12 cellular contexts compared by ENCODE assay signal in genomic region chr1:39957299-39958020, GRCh38. TPM values are rescaled to one million over a fixed set of nuclear protein-coding genes. Genes with fewer than 3 reads are reported as not detected.
A peak's percentile ranks its signal among the peaks of the same experiment; 100 is the strongest.
DNase-seq lines count a peak whose midpoint lies in the region; ATAC-seq, FAIRE-seq and TF ChIP-seq lines count a peak whose summit lies in the region.
"Had no signal": no experiment of that assay in that cellular context is flagged by ENCODE, and none has a peak within 500 bp of the region (broad histone marks: within the 10 kb centered on the region; RNA-seq: fewer than 3 reads in every experiment).

No MANE protein-coding gene starts in this region.

- SMC1A ChIA-PET in GM12878 (lab: Charles Lee; ENCODE audit: uncharacterized antibody, unreplicated experiment), result interaction anchor here (1.1 to 8.1 kb wide), 7 partner anchors 13 to 74 kb away, joined by 4 to 64 read pairs (median 8); no protein-coding TSS in a partner anchor

- no peaks in the 10 kb centered on the region for H4K20me1 ChIP-seq in GM12878 (ENCODE audit: control insufficient read depth, insufficient read depth)

- intact Hi-C loops in GM12878 (cut with micrococcal nuclease; ENCODE audit: unreplicated experiment) (no loop called here), posterior vena cava (cut with DNase I) (no loop called here)

- no peak for TF ChIP-seq EP300 in GM12878 (IDR thresholded peaks at IDR 0.05; ENCODE audit: borderline replicate concordance in 1 of 2, control insufficient read depth in 1 of 2, low read depth in 2 of 2, low read length in 2 of 2)

- TF ChIP-seq CTCF in GM12878 (IDR thresholded peaks at IDR 0.05 in 2 of 3, conservative IDR thresholded peaks at IDR 0.05 in 1 of 3; ENCODE audit: control insufficient read depth in 2 of 3, extremely low read depth in 1 of 3, insufficient read depth in 1 of 3, low read depth in 3 of 3, low read length in 3 of 3), result no peak

- 98% methylated on average over 3 of the region's 3 CpGs for WGBS in GM12878 (ENCODE audit: insufficient coverage, insufficient replicate concordance, low lambda C conversion rate, missing lambda C conversion rate)

- H3K4me1 Mint-ChIP-seq in IgD-negative memory B cell, result peaks cover 30 to 44% (median 34%) of the 10 kb centered on the region in 3 donors
- peaks cover 43% of the 10 kb centered on the region for H3K4me1 Mint-ChIP-seq in memory B cell

- H3K9me3 Mint-ChIP-seq in IgD-negative memory B cell (no peaks in the 10 kb centered on the region), memory B cell (no peaks in the 10 kb centered on the region)

- no peak for FAIRE-seq in GM12878 (lab: Jason Lieb, UNC)

- in situ Hi-C loops in GM12878 (cut with MboI), result no loop called here

- no peak overlapping the region for H2AFZ ChIP-seq in GM12878 (ENCODE audit: control insufficient read depth, low read depth, low read length)

- H3K9me3 ChIP-seq in GM12878 (replicated peaks; ENCODE audit: control insufficient read depth, insufficient read depth, low read length), result no peaks in the 10 kb centered on the region
- H3K9me3 ChIP-seq: left ventricle myocardium inferior had no signal

- POLR2A ChIA-PET in GM12878 (lab: Charles Lee), result interaction anchor here (0.7 to 2.8 kb wide), 4 partner anchors 14 to 83 kb away, joined by 3 to 16 read pairs (median 5); partner anchors contain the start of gene CAP1

- no peak for TF ChIP-seq RAD21 in GM12878 (IDR thresholded peaks at IDR 0.05; ENCODE audit: insufficient read depth, low read depth, low read length)

- peaks cover 25% of the 10 kb centered on the region for H3K4me1 ChIP-seq in GM12878 (ENCODE audit: control insufficient read depth, insufficient read depth, low read length)

- H3K36me3 Mint-ChIP-seq in IgD-negative memory B cell, result no peaks in the 10 kb centered on the region
- H3K36me3 Mint-ChIP-seq in memory B cell, result no peaks in the 10 kb centered on the region

- no peak for TF ChIP-seq POLR2A in GM12878 (IDR thresholded peaks at IDR 0.05; ENCODE audit: low read depth, low read length)

- no peak overlapping the region for H3K27ac ChIP-seq in GM12878 (ENCODE audit: control insufficient read depth, insufficient read depth)
- H3K27ac ChIP-seq: left ventricle myocardium inferior had no signal

- DNase-seq in Ammon's horn (ENCODE audit: low spot score) (peak; percentile 76), GM12878 (ENCODE audit: low read depth, low spot score) (no peak), memory B cell (ENCODE audit: low spot score in 2 of 2) (no peak), posterior vena cava (ENCODE audit: low spot score) (no peak), A172 (ENCODE audit: low spot score) (no peak)
- DNase-seq in stimulated activated CD4-positive, alpha-beta T cell treated with anti-CD3 and anti-CD28 coated beads, Interleukin-4, amount 100 ng/mL, for 4 hours, result no peak
- DNase-seq in stimulated activated naive CD4-positive, alpha-beta T cell treated with Interleukin-2 at 50 U/mL for 16 hours (lab: John Stamatoyannopoulos, UW), result no peak
- DNase-seq: Kasumi-1; left ventricle myocardium inferior; NCI-H82; stimulated activated CD4-positive, alpha-beta T cell treated with anti-CD3 and anti-CD28 coated beads, Interleukin-12 subunit alpha, Interleukin-12 subunit beta, amount 100 ng/mL, for 4 hours had no signal

- CTCF ChIA-PET in GM12878 (lab: Yijun Ruan, JAX), result interaction anchor here (0.5 to 7.5 kb wide), 9 partner anchors 15 to 140 kb away, joined by 3 to 53 read pairs (median 10); partner anchors contain the start of gene MYCL

- peaks cover 3 to 8% of the 10 kb centered on the region in 2 experiments; a peak in 3 of 4 replicates for H3K36me3 ChIP-seq in GM12878 (ENCODE audit: control insufficient read depth in 2 of 2, insufficient read depth in 2 of 2, low read length in 1 of 2)
- H3K36me3 ChIP-seq: left ventricle myocardium inferior had no signal

- peak overlapping the region; percentile 42; the same call in 1 of the 2 replicates for H3K4me3 ChIP-seq in GM12878
- H3K4me3 ChIP-seq: left ventricle myocardium inferior had no signal

- no peaks in the 10 kb centered on the region for H3K27me3 ChIP-seq in GM12878 (replicated peaks in 1 of 2; ENCODE audit: control insufficient read depth in 2 of 2, insufficient read depth in 2 of 2, low read length in 1 of 2)

- peaks cover 33% of the 10 kb centered on the region for H3K79me2 ChIP-seq in GM12878 (ENCODE audit: control insufficient read depth, insufficient read depth, low read length)

- no peak overlapping the region for H3K9ac ChIP-seq in GM12878 (ENCODE audit: control insufficient read depth, insufficient read depth, low read length)

- TSS peak; percentile 52 for BruUV-seq in GM12878 (replicated peaks; lab: Mats Ljungman, UMichigan)

- peak overlapping the region; percentile 9 for H3K4me2 ChIP-seq in GM12878 (ENCODE audit: control insufficient read depth, insufficient read depth)

- no peak for ATAC-seq in GM12878
- no peak for ATAC-seq in memory B cell (ENCODE audit: low read depth)

- no peaks in the 10 kb centered on the region for H3K27me3 Mint-ChIP-seq in IgD-negative memory B cell
- no peaks in the 10 kb centered on the region for H3K27me3 Mint-ChIP-seq in memory B cell

- RAD21 ChIA-PET in GM12878 (lab: Charles Lee; ENCODE audit: unreplicated experiment), result interaction anchor here (0.9 to 7.4 kb wide), 7 partner anchors 14 to 75 kb away, joined by 3 to 39 read pairs (median 4); no protein-coding TSS in a partner anchor

- H3K4me3 Mint-ChIP-seq in IgD-negative memory B cell (peak overlapping the region in 3 of 4 donors; percentile 74 to 95 (median 79)), memory B cell (peak overlapping the region; percentile 28)

- H3K27ac Mint-ChIP-seq in IgD-negative memory B cell, result peak overlapping the region in 2 of 3 donors; percentile 5 to 36
- no peak overlapping the region for H3K27ac Mint-ChIP-seq in memory B cell

TF ChIP-seq in GM12878, 131 proteins besides CTCF, POLR2A, EP300 and RAD21 (continues in another document):
- TF ChIP-seq SMC3 (IDR thresholded peaks at IDR 0.05; ENCODE audit: borderline replicate concordance, low read length) (no peak), MYC (IDR thresholded peaks at IDR 0.05; ENCODE audit: insufficient read depth, insufficient read length, insufficient replicate concordance, low read length, severe bottlenecking) (no peak), POLR2AphosphoS5 (IDR thresholded peaks at IDR 0.05; ENCODE audit: low read length) (no peak), YY1 (IDR thresholded peaks at IDR 0.05; ENCODE audit: low read depth, low read length) (no peak), USF1 (IDR thresholded peaks at IDR 0.05; ENCODE audit: borderline replicate concordance, extremely low read length, insufficient read depth, low read depth, low read length) (no peak), NR2C2 (IDR thresholded peaks at IDR 0.05; ENCODE audit: borderline replicate concordance, control insufficient read depth, insufficient read length, low read depth) (no peak), NR2C1 (IDR thresholded peaks at IDR 0.05) (no peak), CHD1 (IDR thresholded peaks at IDR 0.05; ENCODE audit: low read depth, low read length) (no peak)

RNA-seq across cellular contexts. Expression of gene MFSD2A, which starts 2.5 kb away (rescaled TPM):
- polyA plus RNA-seq in IgD-negative memory B cell, result 1.5 TPM
- 36.5 and 40.1 TPM in 2 replicates for total RNA-seq in GM12878 (2013; cell fraction: nucleolus; rRNA removed)
- 30.1 and 34.0 TPM in 2 replicates for total RNA-seq in GM12878 (2014; rRNA removed)
- 13.3 and 14.0 TPM in 2 replicates for total RNA-seq in GM12878 (2014; rRNA removed; fragmentation: Illumina TruSeq; extraction: Trizol)
- total RNA-seq in GM12878 (2021), result 23.1 and 23.4 TPM in 2 replicates
- polyA plus RNA-seq in GM12878 (2011; ENCODE audit: low read depth), result 4.5 TPM
- polyA plus RNA-seq in GM12878 (2011; rRNA removed), result 6.5 and 11.0 TPM in 2 replicates
- 14.0 and 15.4 TPM in 2 replicates for polyA plus RNA-seq in GM12878 (2011; cell fraction: cytosol; rRNA removed)
- 54.2 and 55.9 TPM in 2 replicates for polyA plus RNA-seq in GM12878 (2011; cell fraction: nucleus; rRNA removed)
- polyA plus RNA-seq in GM12878 (2012), result 7.7 and 9.9 TPM in 2 replicates
- polyA plus RNA-seq in GM12878 (2014; fragmentation: Illumina TruSeq; extraction: Trizol), result 19.5 and 21.6 TPM in 2 replicates
- polyA plus RNA-seq in GM12878 (2014; fragmentation: Nextera tagmentation; extraction: Ambion mirVana), result 1 to 10 TPM in 1 of 2 experiments, under 1 TPM in 1; 0.84 to 1.9 TPM
- polyA plus RNA-seq in GM12878 (2014; rRNA removed), result 21.7 and 21.9 TPM in 2 replicates
- polyA plus RNA-seq in GM12878 (2016; fragmentation: Nextera tagmentation; extraction: Ambion mirVana), result 10 to 100 TPM; 14.3 to 16.1 TPM
- 15.6 and 23.0 TPM in 2 replicates for polyA minus RNA-seq in GM12878 (2011; rRNA and poly(A)+ RNA removed)
- 6.1 and 6.7 TPM in 2 replicates for polyA minus RNA-seq in GM12878 (2011; cell fraction: cytosol; rRNA and poly(A)+ RNA removed)
- 15.2 and 30.2 TPM in 2 replicates for polyA minus RNA-seq in GM12878 (2011; cell fraction: nucleus; rRNA and poly(A)+ RNA removed)
- total RNA-seq in posterior vena cava, result 1 to 10 TPM in 1 of 2 donors, under 1 TPM in 1; 0.69 to 1.4 TPM
- 1.8 and 3.0 TPM in 2 replicates for total RNA-seq in A172 (2014; rRNA removed; shearing (Covaris generic))

RNA-seq across cellular contexts. Expression of gene MYCL, which starts 55.7 kb away (rescaled TPM):
- polyA plus RNA-seq in IgD-negative memory B cell (0.16 TPM), GM12878 (2011; rRNA removed) (0.22 and 0.37 TPM in 2 replicates), GM12878 (2014; fragmentation: Illumina TruSeq; extraction: Trizol) (0.67 and 0.75 TPM in 2 replicates), GM12878 (2014; fragmentation: Nextera tagmentation; extraction: Ambion mirVana) (under 1 TPM; 0.11 to 0.26 TPM), GM12878 (2014; rRNA removed) (0.24 and 0.77 TPM in 2 replicates), GM12878 (2016; fragmentation: Nextera tagmentation; extraction: Ambion mirVana) (under 1 TPM in 1 of 2 experiments, not detected in 1; 0.40 TPM)
- total RNA-seq in GM12878 (2013; cell fraction: nucleolus; rRNA removed), result 1.6 and 2.2 TPM in 2 replicates
- total RNA-seq in GM12878 (2014; rRNA removed) (0.79 and 0.98 TPM in 2 replicates), GM12878 (2014; rRNA removed; fragmentation: Illumina TruSeq; extraction: Trizol) (0.46 and 0.49 TPM in 2 replicates), GM12878 (2021) (1.4 and 1.7 TPM in 2 replicates), posterior vena cava (under 1 TPM; 0.14 to 0.51 TPM)
- 0.72 TPM for polyA plus RNA-seq in GM12878 (2011; ENCODE audit: low read depth)
- polyA plus RNA-seq in GM12878 (2011; cell fraction: cytosol; rRNA removed), result 0.19 and 0.25 TPM in 2 replicates
- polyA plus RNA-seq in GM12878 (2011; cell fraction: nucleus; rRNA removed), result 0.13 and 0.23 TPM in 2 replicates
- 0.72 and 1.2 TPM in 2 replicates for polyA plus RNA-seq in GM12878 (2012)
- polyA minus RNA-seq in GM12878 (2011; rRNA and poly(A)+ RNA removed), result 0.05 and 0.44 TPM in 2 replicates
- polyA minus RNA-seq in GM12878 (2011; cell fraction: cytosol; rRNA and poly(A)+ RNA removed), result not detected in 2 replicates
- 0.67 and 0.73 TPM in 2 replicates for polyA minus RNA-seq in GM12878 (2011; cell fraction: nucleus; rRNA and poly(A)+ RNA removed)
- total RNA-seq in A172 (2014; rRNA removed; shearing (Covaris generic)), result 0.43 and 1.5 TPM in 2 replicates
